16 cellular contexts compared by ENCODE assay signal in genomic region chr2:239579524-239580198, GRCh38.
"Had no signal": no experiment of that assay in that cellular context is flagged by ENCODE, and none has a peak within 500 bp of the region (broad histone marks: within the 10 kb centered on the region; RNA-seq: fewer than 3 reads in every experiment).

No MANE protein-coding gene starts in this region.

- H3K27me3 ChIP-seq: neural progenitor cell, ovary, vagina had no signal

- H3K4me3 Mint-ChIP-seq: activated CD8-positive, alpha-beta T cell treated with anti-CD3 and anti-CD28 coated beads for 36 hours; activated T-cell treated with anti-CD3 and anti-CD28 coated beads, Interleukin-2, amount 50 U/mL, for 4 hours; mesothelial cell of epicardium; neural progenitor cell; stimulated activated effector memory CD8-positive, alpha-beta T cell treated with anti-CD3 and anti-CD28 coated beads, Interleukin-12 subunit alpha, Interleukin-12 subunit beta, amount 100 ng/mL, for 72 hours had no signal

- H3K4me3 ChIP-seq: heart left ventricle, lung, neural progenitor cell, ovary, tibial artery, vagina had no signal

- H3K4me1 ChIP-seq: heart left ventricle, tibial artery, vagina had no signal

- H3K27ac ChIP-seq: epithelial cell of prostate, heart left ventricle, neural progenitor cell, ovary, tibial artery, vagina had no signal

- H3K9me3 Mint-ChIP-seq: activated CD8-positive, alpha-beta T cell treated with anti-CD3 and anti-CD28 coated beads for 36 hours; activated T-cell treated with anti-CD3 and anti-CD28 coated beads, Interleukin-2, amount 50 U/mL, for 4 hours; mesothelial cell of epicardium; stimulated activated effector memory CD8-positive, alpha-beta T cell treated with anti-CD3 and anti-CD28 coated beads, Interleukin-12 subunit alpha, Interleukin-12 subunit beta, amount 100 ng/mL, for 72 hours had no signal

- H3K27ac Mint-ChIP-seq: activated CD8-positive, alpha-beta T cell treated with anti-CD3 and anti-CD28 coated beads for 36 hours; stimulated activated effector memory CD8-positive, alpha-beta T cell treated with anti-CD3 and anti-CD28 coated beads, Interleukin-12 subunit alpha, Interleukin-12 subunit beta, amount 100 ng/mL, for 72 hours had no signal

- H3K27me3 Mint-ChIP-seq: activated CD8-positive, alpha-beta T cell treated with anti-CD3 and anti-CD28 coated beads for 36 hours had no signal

- H3K9me3 ChIP-seq: ovary, tibial artery, vagina had no signal

- H3K36me3 ChIP-seq: heart left ventricle, neural progenitor cell, ovary, tibial artery, vagina had no signal

- H3K36me3 Mint-ChIP-seq: mesothelial cell of epicardium; neural progenitor cell; stimulated activated effector memory CD8-positive, alpha-beta T cell treated with anti-CD3 and anti-CD28 coated beads, Interleukin-12 subunit alpha, Interleukin-12 subunit beta, amount 100 ng/mL, for 72 hours had no signal

- ATAC-seq: activated T-cell treated with anti-CD3 and anti-CD28 coated beads, Interleukin-2, amount 50 U/mL, for 4 hours; heart left ventricle; left cardiac atrium; sciatic nerve; stimulated activated effector memory CD8-positive, alpha-beta T cell treated with anti-CD3 and anti-CD28 coated beads, Interleukin-12 subunit alpha, Interleukin-12 subunit beta, amount 100 ng/mL, for 72 hours had no signal

- DNase-seq: activated CD4-positive, alpha-beta T cell treated with anti-CD3 and anti-CD28 coated beads for 48 hours; activated T-cell treated with anti-CD3 and anti-CD28 coated beads, Interleukin-2, amount 50 U/mL, for 4 hours; foreskin melanocyte; left cardiac atrium; ovary; stimulated activated CD4-positive, alpha-beta T cell treated with anti-CD3 and anti-CD28 coated beads, Interleukin-12 subunit alpha, Interleukin-12 subunit beta, amount 100 ng/mL, for 4 hours had no signal
